Comparison of ENCODE assay signal across 8 cellular contexts in genomic region chr18:4017479-4017878, GRCh38.
DNase-seq lines count a peak whose midpoint lies in the region; ATAC-seq and TF ChIP-seq lines count a peak whose summit lies in the region.

No MANE protein-coding gene starts in this region.

- H3K4me3 ChIP-seq in astrocyte of the cerebellum (ENCODE audit: low read depth, low read length) (no peak overlapping the region), sigmoid colon (no peak overlapping the region)

- intact Hi-C loops in sigmoid colon (cut with DNase I), result no loop called here

- no peak for TF ChIP-seq EP300 in sigmoid colon (IDR thresholded peaks at IDR 0.05)

- ATAC-seq in HG03342 (IDR thresholded peaks at IDR 0.05; ENCODE audit: unreplicated experiment), result peak; percentile 92

- H3K9me3 ChIP-seq in sigmoid colon, result peaks cover 0 to 3% (median 0%) of the 10 kb centered on the region in 4 donors

- no peaks in the 10 kb centered on the region for H3K27me3 ChIP-seq in sigmoid colon

- H3K27ac ChIP-seq in sigmoid colon, result no peak overlapping the region

- no peaks in the 10 kb centered on the region for H3K36me3 ChIP-seq in sigmoid colon

- in situ Hi-C loops in astrocyte of the cerebellum (cut with HindIII; ENCODE audit: low sequenced_read_pairs), result loop anchor here (5.0 kb wide), 1 partner anchor 35 kb away; no protein-coding TSS in a partner anchor

- DNase-seq in CD1c-positive myeloid dendritic cell (ENCODE audit: extremely low spot score), result peak; percentile 8
- DNase-seq in GM19238 (ENCODE audit: insufficient read length, low spot score), result peak; percentile 7
- DNase-seq in astrocyte of the cerebellum (ENCODE audit: low read depth), result no peak
- no peak for DNase-seq in effector CD4-positive, alpha-beta T cell
- DNase-seq in AG20443 (ENCODE audit: low spot score), result no peak
- no peak for DNase-seq in sigmoid colon
- DNase-seq in activated T-cell treated with anti-CD3 and anti-CD28 coated beads, Interleukin-2, amount 50 U/mL, for 1 hour, result no peak

- no peak for TF ChIP-seq POLR2A in sigmoid colon (IDR thresholded peaks at IDR 0.05)

- no peaks in the 10 kb centered on the region for H3K4me1 ChIP-seq in sigmoid colon

- 8 to 32% methylated on average over 3 of the region's 3 CpGs for WGBS in sigmoid colon, 2 donors

- peak; percentile 29 for TF ChIP-seq CTCF in astrocyte of the cerebellum (IDR thresholded peaks at IDR 0.05; ENCODE audit: low read depth, low read length, missing control alignments)
- TF ChIP-seq CTCF in sigmoid colon (IDR thresholded peaks at IDR 0.05), result no peak

Comparison
In these comparisons a context has a peak if more than half of its experiments do, and no peak if none do; other contexts are left out.
1. DNase-seq: peak in CD1c-positive myeloid dendritic cell (single experiment) and GM19238 (single experiment); none in astrocyte of the cerebellum (single experiment), effector CD4-positive, alpha-beta T cell (single experiment), AG20443 (single experiment), sigmoid colon (single experiment) and activated T-cell treated with anti-CD3 and anti-CD28 coated beads, Interleukin-2, amount 50 U/mL, for 1 hour (single experiment).